In the genomic region with DNA sequence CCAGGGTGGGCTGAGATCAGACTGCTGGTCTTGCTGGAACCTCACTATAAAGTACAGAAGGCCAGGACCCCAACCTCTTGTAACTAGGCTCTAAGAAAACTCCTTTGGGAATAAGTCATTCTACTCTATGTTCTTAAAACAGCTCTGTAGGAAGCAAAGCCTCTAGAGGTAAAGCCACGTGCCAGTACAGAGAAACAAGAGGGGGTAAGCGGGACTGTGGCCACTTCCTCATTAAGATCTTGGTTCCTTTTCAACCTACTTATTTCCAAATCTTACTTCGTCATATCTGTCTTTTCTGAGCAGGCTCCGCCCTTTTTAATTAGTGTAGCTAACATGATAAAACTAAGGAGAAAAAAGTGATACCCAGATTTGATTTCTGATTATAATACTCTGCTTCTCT, we compare ENCODE assay signal across 1 cellular context.
TF ChIP-seq lines count a peak whose summit lies in the region.

No MANE protein-coding gene starts in this region.

TF ChIP-seq in GM12878, 131 proteins besides CTCF, POLR2A, EP300 and RAD21 (continued from another document and continues in another):
- TF ChIP-seq SMAD1 (IDR thresholded peaks at IDR 0.05; ENCODE audit: low read depth, partially characterized antibody) (no peak), SUZ12 (IDR thresholded peaks at IDR 0.05; ENCODE audit: unreplicated experiment) (no peak), DPF2 (IDR thresholded peaks at IDR 0.05) (0 out of 2 replicates have a peak, but pooled peaks have one; percentile 17), MXI1 (IDR thresholded peaks at IDR 0.05; ENCODE audit: low read depth, low read length) (peak; percentile 77; the same call in 1 of the 2 replicates), SRF (IDR thresholded peaks at IDR 0.05; ENCODE audit: low read depth in 2 of 2, low read length in 2 of 2) (no peak), EZH2 (IDR thresholded peaks at IDR 0.05; ENCODE audit: borderline replicate concordance, control insufficient read depth, low read depth, low read length) (no peak), BACH1 (IDR thresholded peaks at IDR 0.05; ENCODE audit: borderline replicate concordance) (no peak), TARDBP (IDR thresholded peaks at IDR 0.05; ENCODE audit: borderline replicate concordance) (no peak), HDAC2 (IDR thresholded peaks at IDR 0.05) (no peak), FOS (IDR thresholded peaks at IDR 0.05; ENCODE audit: borderline replicate concordance, extremely low read depth, insufficient read length) (no peak), SP1 (IDR thresholded peaks at IDR 0.05; ENCODE audit: low read depth, low read length) (no peak), NR2C2 (IDR thresholded peaks at IDR 0.05; ENCODE audit: borderline replicate concordance, control insufficient read depth, insufficient read length, low read depth) (no peak), RBBP5 (conservative IDR thresholded peaks at IDR 0.05) (no peak), RCOR1 (conservative IDR thresholded peaks at IDR 0.05; ENCODE audit: low read depth, low read length) (no peak), GABPA (IDR thresholded peaks at IDR 0.05; ENCODE audit: low read depth) (no peak), KAT2A (conservative IDR thresholded peaks at IDR 0.05; ENCODE audit: control insufficient read depth, low read depth, low read length) (no peak), JUND (IDR thresholded peaks at IDR 0.05; ENCODE audit: low read depth, low read length) (no peak), ATF3 (IDR thresholded peaks at IDR 0.05; ENCODE audit: borderline replicate concordance, extremely low read depth, low read depth, low read length) (no peak), NKRF (conservative IDR thresholded peaks at IDR 0.05) (0 out of 2 replicates have a peak, but pooled peaks have one; percentile 28), RELA (IDR thresholded peaks at IDR 0.05; ENCODE audit: borderline replicate concordance, partially characterized antibody) (no peak), HSF1 (IDR thresholded peaks at IDR 0.05; ENCODE audit: low read depth, low read length) (no peak), SREBF2 (IDR thresholded peaks at IDR 0.05; ENCODE audit: low read length) (no peak), CHD2 (IDR thresholded peaks at IDR 0.05; ENCODE audit: borderline replicate concordance, low read depth, low read length) (no peak), IKZF2 (IDR thresholded peaks at IDR 0.05) (peak in 1 of 2 experiments; percentile 18; a peak in 1 of 4 replicates), ASH2L (IDR thresholded peaks at IDR 0.05; ENCODE audit: borderline replicate concordance, low read depth) (no peak), IKZF1 (conservative IDR thresholded peaks at IDR 0.05) (0 out of 2 replicates have a peak, but pooled peaks have one; percentile 44), NFIC (IDR thresholded peaks at IDR 0.05; ENCODE audit: low read depth, low read length) (no peak), ATF7 (IDR thresholded peaks at IDR 0.05; ENCODE audit: low read depth) (no peak), CBX3 (IDR thresholded peaks at IDR 0.05; ENCODE audit: borderline replicate concordance, low read depth) (no peak), SPI1 (IDR thresholded peaks at IDR 0.05; ENCODE audit: borderline replicate concordance, insufficient read depth, low read depth, low read length) (peak; percentile 97), CBFB (IDR thresholded peaks at IDR 0.05; ENCODE audit: low read depth) (no peak), STAT1 (conservative IDR thresholded peaks at IDR 0.05) (no peak), NR2C1 (IDR thresholded peaks at IDR 0.05) (no peak), ZNF384 (IDR thresholded peaks at IDR 0.05; ENCODE audit: borderline replicate concordance, low read depth, low read length) (no peak), MYB (IDR thresholded peaks at IDR 0.05; ENCODE audit: borderline replicate concordance, low read depth, low read length) (no peak), PAX8 (IDR thresholded peaks at IDR 0.05) (no peak), STAT3 (IDR thresholded peaks at IDR 0.05; ENCODE audit: low read depth, low read length) (no peak), SIN3A (IDR thresholded peaks at IDR 0.05; ENCODE audit: low read depth, low read length) (no peak), YBX1 (IDR thresholded peaks at IDR 0.05) (no peak), TCF3 (IDR thresholded peaks at IDR 0.05; ENCODE audit: borderline replicate concordance, insufficient read depth, low read depth, low read length) (no peak), TCF12 (IDR thresholded peaks at IDR 0.05; ENCODE audit: low read depth, low read length) (no peak), SUPT20H (IDR thresholded peaks at IDR 0.05; ENCODE audit: borderline replicate concordance, control insufficient read depth, low read depth, low read length) (no peak), USF1 (IDR thresholded peaks at IDR 0.05; ENCODE audit: borderline replicate concordance, extremely low read length, insufficient read depth, low read depth, low read length) (peak; percentile 25), FOXM1 (IDR thresholded peaks at IDR 0.05; ENCODE audit: low read depth, low read length) (no peak), POLR2AphosphoS2 (IDR thresholded peaks at IDR 0.05; ENCODE audit: low read depth, low read length) (no peak), BMI1 (IDR thresholded peaks at IDR 0.05; ENCODE audit: borderline replicate concordance) (no peak), RUNX3 (IDR thresholded peaks at IDR 0.05; ENCODE audit: low read length) (peak; percentile 42; the same call in 1 of the 2 replicates), RB1 (IDR thresholded peaks at IDR 0.05; ENCODE audit: borderline replicate concordance) (no peak)
- TF ChIP-seq, protein P1, sequence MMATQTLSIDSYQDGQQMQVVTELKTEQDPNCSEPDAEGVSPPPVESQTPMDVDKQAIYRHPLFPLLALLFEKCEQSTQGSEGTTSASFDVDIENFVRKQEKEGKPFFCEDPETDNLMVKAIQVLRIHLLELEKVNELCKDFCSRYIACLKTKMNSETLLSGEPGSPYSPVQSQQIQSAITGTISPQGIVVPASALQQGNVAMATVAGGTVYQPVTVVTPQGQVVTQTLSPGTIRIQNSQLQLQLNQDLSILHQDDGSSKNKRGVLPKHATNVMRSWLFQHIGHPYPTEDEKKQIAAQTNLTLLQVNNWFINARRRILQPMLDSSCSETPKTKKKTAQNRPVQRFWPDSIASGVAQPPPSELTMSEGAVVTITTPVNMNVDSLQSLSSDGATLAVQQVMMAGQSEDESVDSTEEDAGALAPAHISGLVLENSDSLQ (IDR thresholded peaks at IDR 0.05): no peak
- TF ChIP-seq, protein P2, sequence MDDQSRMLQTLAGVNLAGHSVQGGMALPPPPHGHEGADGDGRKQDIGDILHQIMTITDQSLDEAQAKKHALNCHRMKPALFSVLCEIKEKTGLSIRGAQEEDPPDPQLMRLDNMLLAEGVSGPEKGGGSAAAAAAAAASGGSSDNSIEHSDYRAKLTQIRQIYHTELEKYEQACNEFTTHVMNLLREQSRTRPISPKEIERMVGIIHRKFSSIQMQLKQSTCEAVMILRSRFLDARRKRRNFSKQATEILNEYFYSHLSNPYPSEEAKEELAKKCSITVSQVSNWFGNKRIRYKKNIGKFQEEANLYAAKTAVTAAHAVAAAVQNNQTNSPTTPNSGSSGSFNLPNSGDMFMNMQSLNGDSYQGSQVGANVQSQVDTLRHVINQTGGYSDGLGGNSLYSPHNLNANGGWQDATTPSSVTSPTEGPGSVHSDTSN (IDR thresholded peaks at IDR 0.05; ENCODE audit: insufficient replicate concordance, low read depth, low read length): no peak
- TF ChIP-seq, protein P3, sequence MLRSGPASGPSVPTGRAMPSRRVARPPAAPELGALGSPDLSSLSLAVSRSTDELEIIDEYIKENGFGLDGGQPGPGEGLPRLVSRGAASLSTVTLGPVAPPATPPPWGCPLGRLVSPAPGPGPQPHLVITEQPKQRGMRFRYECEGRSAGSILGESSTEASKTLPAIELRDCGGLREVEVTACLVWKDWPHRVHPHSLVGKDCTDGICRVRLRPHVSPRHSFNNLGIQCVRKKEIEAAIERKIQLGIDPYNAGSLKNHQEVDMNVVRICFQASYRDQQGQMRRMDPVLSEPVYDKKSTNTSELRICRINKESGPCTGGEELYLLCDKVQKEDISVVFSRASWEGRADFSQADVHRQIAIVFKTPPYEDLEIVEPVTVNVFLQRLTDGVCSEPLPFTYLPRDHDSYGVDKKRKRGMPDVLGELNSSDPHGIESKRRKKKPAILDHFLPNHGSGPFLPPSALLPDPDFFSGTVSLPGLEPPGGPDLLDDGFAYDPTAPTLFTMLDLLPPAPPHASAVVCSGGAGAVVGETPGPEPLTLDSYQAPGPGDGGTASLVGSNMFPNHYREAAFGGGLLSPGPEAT (IDR thresholded peaks at IDR 0.05; ENCODE audit: low read depth): peak; percentile 39; the same call in 1 of the 2 replicates
- TF ChIP-seq, protein P4, sequence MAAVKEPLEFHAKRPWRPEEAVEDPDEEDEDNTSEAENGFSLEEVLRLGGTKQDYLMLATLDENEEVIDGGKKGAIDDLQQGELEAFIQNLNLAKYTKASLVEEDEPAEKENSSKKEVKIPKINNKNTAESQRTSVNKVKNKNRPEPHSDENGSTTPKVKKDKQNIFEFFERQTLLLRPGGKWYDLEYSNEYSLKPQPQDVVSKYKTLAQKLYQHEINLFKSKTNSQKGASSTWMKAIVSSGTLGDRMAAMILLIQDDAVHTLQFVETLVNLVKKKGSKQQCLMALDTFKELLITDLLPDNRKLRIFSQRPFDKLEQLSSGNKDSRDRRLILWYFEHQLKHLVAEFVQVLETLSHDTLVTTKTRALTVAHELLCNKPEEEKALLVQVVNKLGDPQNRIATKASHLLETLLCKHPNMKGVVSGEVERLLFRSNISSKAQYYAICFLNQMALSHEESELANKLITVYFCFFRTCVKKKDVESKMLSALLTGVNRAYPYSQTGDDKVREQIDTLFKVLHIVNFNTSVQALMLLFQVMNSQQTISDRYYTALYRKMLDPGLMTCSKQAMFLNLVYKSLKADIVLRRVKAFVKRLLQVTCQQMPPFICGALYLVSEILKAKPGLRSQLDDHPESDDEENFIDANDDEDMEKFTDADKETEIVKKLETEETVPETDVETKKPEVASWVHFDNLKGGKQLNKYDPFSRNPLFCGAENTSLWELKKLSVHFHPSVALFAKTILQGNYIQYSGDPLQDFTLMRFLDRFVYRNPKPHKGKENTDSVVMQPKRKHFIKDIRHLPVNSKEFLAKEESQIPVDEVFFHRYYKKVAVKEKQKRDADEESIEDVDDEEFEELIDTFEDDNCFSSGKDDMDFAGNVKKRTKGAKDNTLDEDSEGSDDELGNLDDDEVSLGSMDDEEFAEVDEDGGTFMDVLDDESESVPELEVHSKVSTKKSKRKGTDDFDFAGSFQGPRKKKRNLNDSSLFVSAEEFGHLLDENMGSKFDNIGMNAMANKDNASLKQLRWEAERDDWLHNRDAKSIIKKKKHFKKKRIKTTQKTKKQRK (IDR thresholded peaks at IDR 0.05; ENCODE audit: low read depth, low read length): no peak
- TF ChIP-seq, protein P5, sequence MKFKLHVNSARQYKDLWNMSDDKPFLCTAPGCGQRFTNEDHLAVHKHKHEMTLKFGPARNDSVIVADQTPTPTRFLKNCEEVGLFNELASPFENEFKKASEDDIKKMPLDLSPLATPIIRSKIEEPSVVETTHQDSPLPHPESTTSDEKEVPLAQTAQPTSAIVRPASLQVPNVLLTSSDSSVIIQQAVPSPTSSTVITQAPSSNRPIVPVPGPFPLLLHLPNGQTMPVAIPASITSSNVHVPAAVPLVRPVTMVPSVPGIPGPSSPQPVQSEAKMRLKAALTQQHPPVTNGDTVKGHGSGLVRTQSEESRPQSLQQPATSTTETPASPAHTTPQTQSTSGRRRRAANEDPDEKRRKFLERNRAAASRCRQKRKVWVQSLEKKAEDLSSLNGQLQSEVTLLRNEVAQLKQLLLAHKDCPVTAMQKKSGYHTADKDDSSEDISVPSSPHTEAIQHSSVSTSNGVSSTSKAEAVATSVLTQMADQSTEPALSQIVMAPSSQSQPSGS (IDR thresholded peaks at IDR 0.05; ENCODE audit: low read length): 0 out of 2 replicates have a peak, but pooled peaks have one; percentile 24
